24 cellular contexts compared by ENCODE assay signal in genomic region chr20:63749597-63750508, GRCh38. TPM values are rescaled to one million over a fixed set of nuclear protein-coding genes. Genes with fewer than 3 reads are reported as not detected.
A peak's percentile ranks its signal among the peaks of the same experiment; 100 is the strongest.
DNase-seq lines count a peak whose midpoint lies in the region; ATAC-seq and TF ChIP-seq lines count a peak whose summit lies in the region.
"Had no signal": no experiment of that assay in that cellular context is flagged by ENCODE, and none has a peak within 500 bp of the region (broad histone marks: within the 10 kb centered on the region; RNA-seq: fewer than 3 reads in every experiment).

No MANE protein-coding gene starts in this region.

- H3K9me3 Mint-ChIP-seq in endodermal cell = no peaks in the 10 kb centered on the region
- H3K9me3 Mint-ChIP-seq in osteocyte (ENCODE audit: unreplicated experiment) = no peaks in the 10 kb centered on the region
- H3K9me3 Mint-ChIP-seq: neural crest cell; stimulated activated naive CD8-positive, alpha-beta T cell treated with anti-CD3 and anti-CD28 coated beads, Interleukin-15, amount 100 ng/mL, for 72 hours; type B pancreatic cell had no signal

- H3K9ac ChIP-seq in SK-N-SH (no peak overlapping the region), IMR-90 (ENCODE audit: low read depth, low read length) (no peak overlapping the region), endodermal cell (ENCODE audit: extremely low read depth, low read length, poor library complexity, severe bottlenecking) (no peak overlapping the region)
- H3K9ac ChIP-seq: KMS-11 had no signal

- H3K14ac ChIP-seq in IMR-90 (replicated peaks; ENCODE audit: low read depth, low read length) = no peak overlapping the region

- H3K27me3 Mint-ChIP-seq in endodermal cell (ENCODE audit: insufficient read depth) (no peaks in the 10 kb centered on the region), osteocyte (ENCODE audit: unreplicated experiment) (no peaks in the 10 kb centered on the region)
- H3K27me3 Mint-ChIP-seq: stimulated activated naive CD8-positive, alpha-beta T cell treated with anti-CD3 and anti-CD28 coated beads, Interleukin-15, amount 100 ng/mL, for 72 hours; type B pancreatic cell had no signal

- TF ChIP-seq RAD21 in SK-N-SH (IDR thresholded peaks at IDR 0.05; ENCODE audit: low read length) (no peak), IMR-90 (IDR thresholded peaks at IDR 0.05; ENCODE audit: low read length) (no peak)

- H3K4me2 ChIP-seq in SK-N-SH (no peak overlapping the region), IMR-90 (ENCODE audit: low read depth, low read length) (no peak overlapping the region)
- H3K4me2 ChIP-seq: KMS-11 had no signal

- H3K56ac ChIP-seq in IMR-90 (ENCODE audit: extremely low read depth, insufficient read depth, low read length) = no peak overlapping the region

- no peaks in the 10 kb centered on the region for H3K9me1 ChIP-seq in IMR-90 (ENCODE audit: insufficient read depth, low read length)

- no peak overlapping the region for H2BK20ac ChIP-seq in IMR-90 (ENCODE audit: low read depth, low read length)

- POLR2A ChIA-PET in SK-N-SH (lab: Yijun Ruan, JAX) (interaction anchor here (2.5 kb wide), 1 partner anchor 9 kb away, joined by 7 read pairs; no protein-coding TSS in a partner anchor), IMR-90 (lab: Charles Lee; ENCODE audit: unreplicated experiment) (no interaction called here)

- H4K20me1 ChIP-seq in SK-N-SH (ENCODE audit: insufficient read depth) (no peaks in the 10 kb centered on the region), IMR-90 (ENCODE audit: insufficient read depth, low read length) (no peaks in the 10 kb centered on the region; the same call in 1 of the 2 replicates)

- H3K27me3 ChIP-seq in SK-N-SH (ENCODE audit: insufficient read depth) (no peaks in the 10 kb centered on the region), IMR-90 (ENCODE audit: control insufficient read depth, insufficient read depth, low read length) (no peaks in the 10 kb centered on the region), endodermal cell (ENCODE audit: control insufficient read depth, insufficient read depth, low read length, poor library complexity, severe bottlenecking) (no peaks in the 10 kb centered on the region), upper lobe of right lung (no peaks in the 10 kb centered on the region)
- H3K27me3 ChIP-seq: adrenal gland, dorsolateral prefrontal cortex, heart right ventricle had no signal

- no peak overlapping the region for H3K27ac ChIP-seq in SK-N-SH (ENCODE audit: low read depth in 2 of 2, low read length in 1 of 2)
- no peak overlapping the region for H3K27ac ChIP-seq in IMR-90 (ENCODE audit: insufficient read depth, low read length)
- H3K27ac ChIP-seq in endodermal cell (ENCODE audit: low read depth, low read length) = no peak overlapping the region
- H3K27ac ChIP-seq in upper lobe of right lung = no peak overlapping the region
- H3K27ac ChIP-seq: adrenal gland, KMS-11, left ventricle myocardium inferior, prostate gland had no signal

- H3K27ac Mint-ChIP-seq in endodermal cell = no peak overlapping the region
- H3K27ac Mint-ChIP-seq in osteocyte (ENCODE audit: unreplicated experiment) = no peak overlapping the region
- H3K27ac Mint-ChIP-seq: type B pancreatic cell had no signal

- ATAC-seq in SK-N-SH treated with all-trans-retinoic acid at 6 μM for 48 hours (no peak), IMR-90 (ENCODE audit: low read depth) (no peak), upper lobe of right lung (no peak)
- ATAC-seq: GM12878; heart right ventricle; stimulated activated naive CD8-positive, alpha-beta T cell treated with anti-CD3 and anti-CD28 coated beads, Interleukin-15, amount 100 ng/mL, for 72 hours had no signal

- dilution Hi-C loops in IMR-90 (cut with HindIII; ENCODE audit: low sequenced_read_pairs, unreplicated experiment) = no loop called here

- no peak overlapping the region for H2BK120ac ChIP-seq in IMR-90 (ENCODE audit: low read depth, low read length)

- peaks cover 4% of the 10 kb centered on the region for H3F3A ChIP-seq in SK-N-SH (replicated peaks; ENCODE audit: insufficient read depth)

- H2AFZ ChIP-seq in SK-N-SH (ENCODE audit: low read depth) = no peak overlapping the region
- peak overlapping the region; percentile 32 for H2AFZ ChIP-seq in IMR-90 (replicated peaks; ENCODE audit: low read length, poor library complexity)

- no peak overlapping the region for H4K5ac ChIP-seq in IMR-90 (ENCODE audit: low read depth, low read length)

- H4K8ac ChIP-seq in IMR-90 (ENCODE audit: low read depth in 2 of 2, low read length in 2 of 2) = no peak overlapping the region

- H3K4me3 Mint-ChIP-seq in endodermal cell (no peak overlapping the region), osteocyte (ENCODE audit: unreplicated experiment) (no peak overlapping the region)
- H3K4me3 Mint-ChIP-seq: type B pancreatic cell had no signal

- peak; percentile 30 for DNase-seq in SK-N-SH
- peak; percentile 14 for DNase-seq in AG08396 (ENCODE audit: low spot score)
- DNase-seq in IMR-90 = no peak
- DNase-seq in endodermal cell = peak; percentile 35
- DNase-seq in T-helper 9 cell = no peak
- DNase-seq in upper lobe of right lung = no peak
- DNase-seq in osteocyte (ENCODE audit: extremely low spot score, unreplicated experiment) = no peak
- DNase-seq: GF-D8; heart right ventricle; left ventricle myocardium inferior; midbrain; NCI-H187; NCI-H69; stimulated activated CD4-positive, alpha-beta T cell treated with anti-CD3 and anti-CD28 coated beads, Interleukin-2, amount 100 ng/mL, for 48 hours; stimulated activated naive CD8-positive, alpha-beta T cell treated with anti-CD3 and anti-CD28 coated beads, Interleukin-15, amount 100 ng/mL, for 72 hours had no signal

- no peaks in the 10 kb centered on the region for H3K79me2 ChIP-seq in SK-N-SH (ENCODE audit: insufficient read depth)

- intact Hi-C loops in IMR-90 (cut with micrococcal nuclease) (no loop called here), upper lobe of right lung (cut with DNase I) (no loop called here)

- H3K36me3 ChIP-seq in SK-N-SH (replicated peaks in 1 of 2; ENCODE audit: control insufficient read depth in 1 of 2, insufficient read depth in 2 of 2, low read length in 1 of 2) = no peaks in the 10 kb centered on the region
- H3K36me3 ChIP-seq in IMR-90 (ENCODE audit: control insufficient read depth, insufficient read depth, low read length) = peaks cover 6% of the 10 kb centered on the region; the same call in 1 of the 2 replicates
- peaks cover 6% of the 10 kb centered on the region for H3K36me3 ChIP-seq in endodermal cell (ENCODE audit: control insufficient read depth, insufficient read depth, low read length)
- no peaks in the 10 kb centered on the region for H3K36me3 ChIP-seq in upper lobe of right lung
- H3K36me3 ChIP-seq: prostate gland had no signal

- H3K4me3 ChIP-seq in SK-N-SH (ENCODE audit: low read depth in 2 of 2, low read length in 1 of 2) (no peak overlapping the region), IMR-90 (ENCODE audit: insufficient read depth, low read depth, low read length) (no peak overlapping the region), endodermal cell (ENCODE audit: low read length) (no peak overlapping the region), upper lobe of right lung (no peak overlapping the region)
- H3K4me3 ChIP-seq: adrenal gland, dorsolateral prefrontal cortex, GM12878, heart right ventricle, left ventricle myocardium inferior, prostate gland, skin epidermis had no signal

- TF ChIP-seq CTCF in SK-N-SH (IDR thresholded peaks at IDR 0.05) = no peak
- TF ChIP-seq CTCF in IMR-90 (conservative IDR thresholded peaks at IDR 0.05; ENCODE audit: low read depth, low read length) = no peak
- TF ChIP-seq CTCF in endodermal cell (conservative IDR thresholded peaks at IDR 0.05) = no peak
- no peak for TF ChIP-seq CTCF in upper lobe of right lung (IDR thresholded peaks at IDR 0.05)
- no peak for TF ChIP-seq CTCF in osteocyte (IDR thresholded peaks at IDR 0.05)

- CTCF ChIA-PET in SK-N-SH (lab: Yijun Ruan, JAX) = interaction anchor here (1.3 kb wide), 1 partner anchor 9 kb away, joined by 3 read pairs; no protein-coding TSS in a partner anchor
- CTCF ChIA-PET in IMR-90 (lab: Yijun Ruan, JAX) = no interaction called here

- no peak overlapping the region for H3K4ac ChIP-seq in IMR-90 (ENCODE audit: low read depth, low read length)

- peaks cover 6% of the 10 kb centered on the region for H3K4me1 Mint-ChIP-seq in endodermal cell
- H3K4me1 Mint-ChIP-seq in osteocyte (ENCODE audit: unreplicated experiment) = no peaks in the 10 kb centered on the region

- H3K36me3 Mint-ChIP-seq in endodermal cell (ENCODE audit: low read depth) = peaks cover 12% of the 10 kb centered on the region
- peaks cover 4% of the 10 kb centered on the region for H3K36me3 Mint-ChIP-seq in osteocyte (ENCODE audit: unreplicated experiment)
- H3K36me3 Mint-ChIP-seq: type B pancreatic cell had no signal

- 0 out of 4 replicates have a peak, but pooled peaks cover 0 to 2% of the 10 kb centered on the region in 2 experiments for H3K79me1 ChIP-seq in IMR-90 (ENCODE audit: low read depth in 1 of 2, low read length in 2 of 2)

- H2BK5ac ChIP-seq in IMR-90 (ENCODE audit: low read depth, low read length, poor library complexity, severe bottlenecking) = no peak overlapping the region

- in situ Hi-C loops in IMR-90 (cut with MboI; ENCODE audit: low sequenced_read_pairs) = no loop called here

- H4K91ac ChIP-seq in IMR-90 (ENCODE audit: insufficient read depth, low read depth, low read length) = no peak overlapping the region

- H3K9me3 ChIP-seq in SK-N-SH (no peaks in the 10 kb centered on the region), IMR-90 (ENCODE audit: control insufficient read depth, insufficient read depth, low read length) (no peaks in the 10 kb centered on the region), endodermal cell (ENCODE audit: control insufficient read depth, low read length) (no peaks in the 10 kb centered on the region), upper lobe of right lung (no peaks in the 10 kb centered on the region)
- H3K9me3 ChIP-seq: adrenal gland, heart right ventricle, left ventricle myocardium inferior, prostate gland had no signal

- H3K4me1 ChIP-seq in SK-N-SH (ENCODE audit: control insufficient read depth in 1 of 2, insufficient read depth in 2 of 2, low read depth in 1 of 2, low read length in 1 of 2) (peaks cover 0 to 10% of the 10 kb centered on the region in 2 experiments; a peak in 1 of 4 replicates), IMR-90 (ENCODE audit: control insufficient read depth, insufficient read depth, low read length) (no peaks in the 10 kb centered on the region), endodermal cell (ENCODE audit: control insufficient read depth, insufficient read depth, low read length) (no peaks in the 10 kb centered on the region), upper lobe of right lung (no peaks in the 10 kb centered on the region)
- H3K4me1 ChIP-seq: prostate gland had no signal

- H2BK15ac ChIP-seq in IMR-90 (ENCODE audit: low read depth, low read length) = no peak overlapping the region

- H3K9me2 ChIP-seq in SK-N-SH = no peaks in the 10 kb centered on the region

- H3K23ac ChIP-seq in IMR-90 (ENCODE audit: low read depth, low read length) = no peak overlapping the region

- no peak overlapping the region for H2AK5ac ChIP-seq in IMR-90 (ENCODE audit: low read depth, low read length)

- no peak overlapping the region for H2AK9ac ChIP-seq in IMR-90 (replicated peaks; ENCODE audit: low read depth, low read length, poor library complexity)

- no TSS peak for BruUV-seq in IMR-90 (replicated peaks; lab: Mats Ljungman, UMichigan)

- no peak overlapping the region for H3K18ac ChIP-seq in IMR-90 (ENCODE audit: low read depth, low read length)

- WGBS in SK-N-SH (ENCODE audit: low lambda C conversion rate) = 95% methylated on average over 8 of the region's 16 CpGs
- WGBS in IMR-90 (ENCODE audit: extremely low coverage in 2 of 2, insufficient read length in 1 of 2), 2 experiments = 90% methylated on average over 2 of the region's 16 CpGs; no CpG with 5 or more reads in 1 of the 2 experiments
- 94 to 95% methylated on average over 8 to 16 of the region's 16 CpGs for WGBS in endodermal cell (ENCODE audit: insufficient coverage in 1 of 2, insufficient read length in 1 of 2), 2 experiments

- TF ChIP-seq POLR2A in IMR-90 (IDR thresholded peaks at IDR 0.05; ENCODE audit: low read depth, low read length) = no peak

- TF ChIP-seq EP300 in SK-N-SH (IDR thresholded peaks at IDR 0.05; ENCODE audit: borderline replicate concordance in 1 of 2, low read depth in 1 of 2, low read length in 1 of 2) = no peak

RNA-seq across cellular contexts. Expression of gene SLC2A4RG, which starts 10.3 kb away (rescaled TPM):
- polyA plus RNA-seq in SK-N-SH (2012; rRNA removed) (75.5 and 90.9 TPM in 2 replicates), IMR-90 (2012; rRNA removed) (50.3 and 71.4 TPM in 2 replicates)
- 31.3 and 46.7 TPM in 2 replicates for polyA plus RNA-seq in SK-N-SH (2012; cell fraction: cytosol; rRNA removed)
- polyA plus RNA-seq in SK-N-SH (2012; cell fraction: nucleus; rRNA removed) = 338 and 518 TPM in 2 replicates
- total RNA-seq in IMR-90 (2012; rRNA removed) (5.0 and 8.1 TPM in 2 replicates), endodermal cell (100 to 1,000 TPM in 1 of 2 donors, 10 to 100 TPM in 1; 69.3 to 108 TPM), upper lobe of right lung (64.1 TPM), osteocyte (74.8 and 80.7 TPM in 2 replicates)
- polyA plus RNA-seq in IMR-90 (2012; cell fraction: cytosol; rRNA removed) = 56.6 and 65.4 TPM in 2 replicates
- 199 and 567 TPM in 2 replicates for polyA plus RNA-seq in IMR-90 (2012; cell fraction: nucleus; rRNA removed; ENCODE audit: low replicate concordance)
- 89.4 TPM for polyA plus RNA-seq in endodermal cell (2013, experiment 1 of 2)
- polyA plus RNA-seq in endodermal cell (2013, experiment 2 of 2) = 77.8 TPM

RNA-seq across cellular contexts. Expression of gene LIME1, which starts 13.4 kb away (rescaled TPM):
- polyA plus RNA-seq in SK-N-SH (2012; rRNA removed) (10.9 and 12.3 TPM in 2 replicates), IMR-90 (2012; rRNA removed) (7.8 and 11.9 TPM in 2 replicates)
- 1.0 and 2.1 TPM in 2 replicates for polyA plus RNA-seq in SK-N-SH (2012; cell fraction: cytosol; rRNA removed)
- 118 and 180 TPM in 2 replicates for polyA plus RNA-seq in SK-N-SH (2012; cell fraction: nucleus; rRNA removed)
- total RNA-seq in IMR-90 (2012; rRNA removed) (0.28 and 0.36 TPM in 2 replicates), endodermal cell (10 to 100 TPM in 1 of 2 donors, 1 to 10 TPM in 1; 7.6 to 10.1 TPM), upper lobe of right lung (7.8 TPM), osteocyte (9.4 and 12.5 TPM in 2 replicates)
- 3.9 and 6.3 TPM in 2 replicates for polyA plus RNA-seq in IMR-90 (2012; cell fraction: cytosol; rRNA removed)
- 79.5 and 363 TPM in 2 replicates for polyA plus RNA-seq in IMR-90 (2012; cell fraction: nucleus; rRNA removed; ENCODE audit: low replicate concordance)
- polyA plus RNA-seq in endodermal cell (2013, experiment 1 of 2) = 10.0 TPM
- polyA plus RNA-seq in endodermal cell (2013, experiment 2 of 2) = 9.6 TPM

RNA-seq across cellular contexts. Expression of gene ZGPAT, which starts 42.0 kb away (rescaled TPM):
- polyA plus RNA-seq in SK-N-SH (2012; rRNA removed) (33.7 and 36.8 TPM in 2 replicates), IMR-90 (2012; rRNA removed) (20.2 and 21.1 TPM in 2 replicates)
- polyA plus RNA-seq in SK-N-SH (2012; cell fraction: cytosol; rRNA removed) = 9.8 and 14.3 TPM in 2 replicates
- polyA plus RNA-seq in SK-N-SH (2012; cell fraction: nucleus; rRNA removed) = 152 and 206 TPM in 2 replicates
- total RNA-seq in IMR-90 (2012; rRNA removed) (13.4 and 15.6 TPM in 2 replicates), endodermal cell (10 to 100 TPM; 28.8 to 29.5 TPM), upper lobe of right lung (27.6 TPM), osteocyte (24.3 and 28.0 TPM in 2 replicates)
- polyA plus RNA-seq in IMR-90 (2012; cell fraction: cytosol; rRNA removed) = 18.9 and 24.7 TPM in 2 replicates
- 80.8 and 206 TPM in 2 replicates for polyA plus RNA-seq in IMR-90 (2012; cell fraction: nucleus; rRNA removed; ENCODE audit: low replicate concordance)
- polyA plus RNA-seq in endodermal cell (2013, experiment 1 of 2) = 20.8 TPM
- polyA plus RNA-seq in endodermal cell (2013, experiment 2 of 2) = 22.4 TPM

RNA-seq across cellular contexts. Expression of gene ARFRP1, which starts 42.1 kb away (rescaled TPM):
- polyA plus RNA-seq in SK-N-SH (2012; rRNA removed) = 65.4 and 72.8 TPM in 2 replicates
- polyA plus RNA-seq in SK-N-SH (2012; cell fraction: cytosol; rRNA removed) = 47.9 and 57.4 TPM in 2 replicates
- polyA plus RNA-seq in SK-N-SH (2012; cell fraction: nucleus; rRNA removed) = 132 and 145 TPM in 2 replicates
- 25.3 and 29.2 TPM in 2 replicates for total RNA-seq in IMR-90 (2012; rRNA removed)
- 36.3 and 36.6 TPM in 2 replicates for polyA plus RNA-seq in IMR-90 (2012; rRNA removed)
- 36.7 and 61.6 TPM in 2 replicates for polyA plus RNA-seq in IMR-90 (2012; cell fraction: cytosol; rRNA removed)
- 102 and 139 TPM in 2 replicates for polyA plus RNA-seq in IMR-90 (2012; cell fraction: nucleus; rRNA removed; ENCODE audit: low replicate concordance)
- 10 to 100 TPM; 41.6 to 46.2 TPM for total RNA-seq in endodermal cell
- polyA plus RNA-seq in endodermal cell (2013, experiment 1 of 2) = 17.2 TPM
- polyA plus RNA-seq in endodermal cell (2013, experiment 2 of 2) = 13.7 TPM
- total RNA-seq in upper lobe of right lung = 49.4 TPM
- 46.1 and 46.7 TPM in 2 replicates for total RNA-seq in osteocyte

RNA-seq across cellular contexts. Expression of gene TNFRSF6B, which starts 53.4 kb away (rescaled TPM):
- 8.2 and 9.4 TPM in 2 replicates for polyA plus RNA-seq in SK-N-SH (2012; rRNA removed)
- polyA plus RNA-seq in SK-N-SH (2012; cell fraction: cytosol; rRNA removed) = 3.6 and 6.1 TPM in 2 replicates
- polyA plus RNA-seq in SK-N-SH (2012; cell fraction: nucleus; rRNA removed) = 18.3 and 28.9 TPM in 2 replicates
- total RNA-seq in IMR-90 (2012; rRNA removed) = 1.1 and 1.3 TPM in 2 replicates
- polyA plus RNA-seq in IMR-90 (2012; rRNA removed) = 11.0 and 12.0 TPM in 2 replicates
- 3.7 and 18.0 TPM in 2 replicates for polyA plus RNA-seq in IMR-90 (2012; cell fraction: cytosol; rRNA removed)
- polyA plus RNA-seq in IMR-90 (2012; cell fraction: nucleus; rRNA removed; ENCODE audit: low replicate concordance) = 22.6 and 133 TPM in 2 replicates
- total RNA-seq in endodermal cell = not detected
- 2.0 TPM for polyA plus RNA-seq in endodermal cell (2013, experiment 1 of 2)
- polyA plus RNA-seq in endodermal cell (2013, experiment 2 of 2) = 1.1 TPM
- 14.4 TPM for total RNA-seq in upper lobe of right lung
- 0.84 and 2.3 TPM in 2 replicates for total RNA-seq in osteocyte
- total RNA-seq: neural crest cell had no signal

Comparison
In these comparisons a context has a peak if more than half of its experiments do, and no peak if none do; other contexts are left out.
1. DNase-seq: peak in SK-N-SH (single experiment), AG08396 (single experiment) and endodermal cell (single experiment); none in IMR-90 (single experiment), T-helper 9 cell (single experiment), upper lobe of right lung (single experiment) and osteocyte (single experiment).